Comparison of ENCODE assay signal across 25 cellular contexts in the genomic region with DNA sequence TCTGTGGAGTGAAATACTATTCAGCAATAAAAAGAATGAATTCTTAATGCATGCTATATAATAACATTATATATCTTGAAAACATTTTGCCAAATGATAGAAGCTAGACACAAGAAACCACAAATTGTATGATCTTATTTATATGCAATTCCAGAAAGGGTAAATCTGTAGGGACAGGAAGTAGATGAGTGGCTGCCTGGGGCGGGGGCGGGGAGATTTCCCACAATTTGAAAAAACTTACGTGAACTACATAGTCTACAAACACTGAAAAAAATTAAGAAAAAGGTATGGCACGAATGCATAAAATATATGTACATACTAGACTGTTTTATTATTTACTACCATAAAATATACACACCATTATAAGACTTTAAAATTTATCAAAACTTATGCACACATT.
"Had no signal": no experiment of that assay in that cellular context is flagged by ENCODE, and none has a peak within 500 bp of the region (broad histone marks: within the 10 kb centered on the region; RNA-seq: fewer than 3 reads in every experiment).

No MANE protein-coding gene starts in this region.

- H3K4me3 ChIP-seq: esophagus muscularis mucosa, heart right ventricle, lung, ovary, psoas muscle, sigmoid colon, stomach, thyroid gland, vagina had no signal

- FAIRE-seq: kidney had no signal

- H3K9me3 ChIP-seq: esophagus muscularis mucosa, ovary, psoas muscle, sigmoid colon, stomach, thyroid gland, vagina had no signal

- DNase-seq: effector CD8-positive, alpha-beta T cell; endodermal cell; foreskin keratinocyte; glutamatergic neuron; heart right ventricle; hippocampal formation; kidney; natural killer cell; occipital lobe; ovary; posterior cingulate gyrus; psoas muscle; right cardiac atrium; sigmoid colon; stimulated activated CD4-positive, alpha-beta T cell treated with anti-CD3 and anti-CD28 coated beads, Interleukin-2, amount 100 ng/mL, for 24 hours; stimulated activated CD4-positive, alpha-beta T cell treated with anti-CD3 and anti-CD28 coated beads, Interleukin-4, amount 100 ng/mL, for 24 hours; stimulated activated naive CD4-positive, alpha-beta T cell treated with Interleukin-2 at 50 U/mL for 16 hours; stomach; thyroid gland had no signal

- H3K36me3 ChIP-seq: esophagus muscularis mucosa, heart right ventricle, ovary, sigmoid colon, stomach, thyroid gland, vagina had no signal

- ATAC-seq: foreskin keratinocyte; heart right ventricle; left lobe of liver; natural killer cell; psoas muscle; right cardiac atrium; stimulated activated effector memory CD8-positive, alpha-beta T cell treated with anti-CD3 and anti-CD28 coated beads, Interleukin-12 subunit alpha, Interleukin-12 subunit beta, amount 100 ng/mL, for 72 hours had no signal

- H3K27ac ChIP-seq: epithelial cell of prostate, esophagus muscularis mucosa, foreskin keratinocyte, heart right ventricle, ovary, psoas muscle, sigmoid colon, stomach, thyroid gland, vagina had no signal

- H3K27me3 ChIP-seq: esophagus muscularis mucosa, foreskin keratinocyte, heart right ventricle, ovary, sigmoid colon, stomach, thyroid gland, vagina had no signal
